In the genomic region with DNA sequence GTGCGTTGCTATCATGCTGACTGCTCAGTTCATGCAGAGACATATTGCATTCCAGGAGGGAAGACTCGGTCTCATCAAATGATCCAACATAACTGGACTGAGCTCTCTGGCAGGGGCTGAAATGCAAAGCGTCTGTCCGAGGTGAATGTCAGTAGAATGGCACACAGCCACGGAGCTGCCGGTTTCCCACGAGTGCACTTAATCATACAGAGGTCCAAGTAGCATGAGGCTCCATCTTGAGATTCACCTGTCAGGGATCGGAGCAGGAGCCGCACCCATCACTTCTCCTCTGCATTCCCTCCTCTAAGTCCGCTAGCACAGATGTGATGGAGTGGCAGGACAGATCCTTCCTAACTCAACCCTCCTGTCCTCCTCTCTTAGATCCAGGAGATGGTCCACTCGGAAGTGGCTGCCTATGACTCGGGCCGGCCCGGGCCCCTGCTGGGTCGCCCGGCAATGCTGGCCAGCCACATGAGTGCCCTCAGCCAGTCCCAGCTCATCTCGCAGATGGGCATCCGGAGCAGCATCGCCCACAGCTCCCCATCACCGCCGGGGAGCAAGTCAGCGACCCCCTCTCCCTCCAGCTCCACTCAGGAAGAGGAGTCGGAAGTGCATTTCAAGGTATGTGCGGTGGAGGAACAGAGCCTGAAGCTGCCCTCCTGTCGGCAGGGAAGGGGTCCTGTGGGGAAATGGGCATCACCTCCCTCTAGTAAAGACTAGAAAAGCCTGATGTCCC, we compare ENCODE assay signal across 18 cellular contexts.
DNase-seq lines count a peak whose midpoint lies in the region; ATAC-seq and TF ChIP-seq lines count a peak whose summit lies in the region.
"Had no signal": no experiment of that assay in that cellular context is flagged by ENCODE, and none has a peak within 500 bp of the region (broad histone marks: within the 10 kb centered on the region; RNA-seq: fewer than 3 reads in every experiment).

No MANE protein-coding gene starts in this region.

- no peak overlapping the region for H2AFZ ChIP-seq in osteoblast (ENCODE audit: low read length)

- no peaks in the 10 kb centered on the region for H4K20me1 ChIP-seq in osteoblast (ENCODE audit: insufficient read depth, low read length)

- H3K79me2 ChIP-seq in osteoblast (ENCODE audit: insufficient read depth, low read length) = no peaks in the 10 kb centered on the region

- H3K27me3 ChIP-seq in right cardiac atrium (ENCODE audit: control insufficient read depth, insufficient read depth) (no peaks in the 10 kb centered on the region), osteoblast (ENCODE audit: insufficient read depth, low read length) (no peaks in the 10 kb centered on the region)

- ATAC-seq in left ventricle myocardium superior (no peak), right cardiac atrium (no peak), HG02610 (IDR thresholded peaks at IDR 0.05; ENCODE audit: unreplicated experiment) (no peak), HG03439 (IDR thresholded peaks at IDR 0.05; ENCODE audit: unreplicated experiment) (no peak)
- ATAC-seq: K562 had no signal

- WGBS in right cardiac atrium = 91% methylated on average over 25 of the region's 25 CpGs

- H3K9me3 ChIP-seq in right cardiac atrium (ENCODE audit: control insufficient read depth, low read length) (no peaks in the 10 kb centered on the region), osteoblast (ENCODE audit: low read depth, low read length) (no peaks in the 10 kb centered on the region)

- H3K4me2 ChIP-seq in osteoblast (ENCODE audit: insufficient read depth, low read length) = no peak overlapping the region

- H3K4me1 ChIP-seq in right cardiac atrium (ENCODE audit: control insufficient read depth, insufficient read depth, low read length) = no peaks in the 10 kb centered on the region
- H3K4me1 ChIP-seq in osteoblast (ENCODE audit: insufficient read depth, low read length) = no peaks in the 10 kb centered on the region

- no peaks in the 10 kb centered on the region for H3K36me3 ChIP-seq in osteoblast (ENCODE audit: insufficient read depth, low read length)

- H3K27ac ChIP-seq in right cardiac atrium (ENCODE audit: low read length) (no peak overlapping the region), osteoblast (ENCODE audit: low read depth, low read length) (no peak overlapping the region)

- intact Hi-C loops in left ventricle myocardium superior (cut with micrococcal nuclease) = no loop called here
- intact Hi-C loops in right cardiac atrium (cut with DNase I) = no loop called here

- H3K4me3 ChIP-seq in right cardiac atrium (ENCODE audit: low read length) (no peak overlapping the region), osteoblast (ENCODE audit: insufficient read depth, low read length) (no peak overlapping the region)
- H3K4me3 ChIP-seq: K562 had no signal

- DNase-seq in left ventricle myocardium superior = peak; percentile 10
- no peak for DNase-seq in right cardiac atrium
- peak; percentile 32 for DNase-seq in islet precursor cell
- DNase-seq in osteoblast (ENCODE audit: insufficient read length, low spot score, missing footprints) = peak; percentile 64
- DNase-seq in ureter (ENCODE audit: low spot score) = peak; percentile 26
- DNase-seq in NCI-H1092 (lab: John Stamatoyannopoulos, UW) = no peak
- DNase-seq: CD4-positive, alpha-beta T cell; HFFc6; MV-4-11; NCI-H1417 treated with DMSO at 0.1 percent for 48 hours; NCI-H2029; NCI-H2171 treated with DMSO at 0.1 percent for 48 hours; NCI-H446 treated with DMSO at 0.1 percent for 48 hours; NK-92 treated with Interleukin-12 subunit alpha and Interleukin-12 subunit beta, amount 100 ng/mL, for 24 hours; SIG-M5 had no signal

- TF ChIP-seq CTCF in osteoblast (IDR thresholded peaks at IDR 0.05; ENCODE audit: extremely low read depth, low read depth, low read length) = no peak

Comparison
In these comparisons a context has a peak if more than half of its experiments do, and no peak if none do; other contexts are left out.
1. DNase-seq: peak in left ventricle myocardium superior (single experiment), islet precursor cell (single experiment), osteoblast (single experiment) and ureter (single experiment); none in right cardiac atrium (0 of 3) and NCI-H1092 (single experiment).